Comparison of ENCODE assay signal across 1 cellular context in the genomic region with DNA sequence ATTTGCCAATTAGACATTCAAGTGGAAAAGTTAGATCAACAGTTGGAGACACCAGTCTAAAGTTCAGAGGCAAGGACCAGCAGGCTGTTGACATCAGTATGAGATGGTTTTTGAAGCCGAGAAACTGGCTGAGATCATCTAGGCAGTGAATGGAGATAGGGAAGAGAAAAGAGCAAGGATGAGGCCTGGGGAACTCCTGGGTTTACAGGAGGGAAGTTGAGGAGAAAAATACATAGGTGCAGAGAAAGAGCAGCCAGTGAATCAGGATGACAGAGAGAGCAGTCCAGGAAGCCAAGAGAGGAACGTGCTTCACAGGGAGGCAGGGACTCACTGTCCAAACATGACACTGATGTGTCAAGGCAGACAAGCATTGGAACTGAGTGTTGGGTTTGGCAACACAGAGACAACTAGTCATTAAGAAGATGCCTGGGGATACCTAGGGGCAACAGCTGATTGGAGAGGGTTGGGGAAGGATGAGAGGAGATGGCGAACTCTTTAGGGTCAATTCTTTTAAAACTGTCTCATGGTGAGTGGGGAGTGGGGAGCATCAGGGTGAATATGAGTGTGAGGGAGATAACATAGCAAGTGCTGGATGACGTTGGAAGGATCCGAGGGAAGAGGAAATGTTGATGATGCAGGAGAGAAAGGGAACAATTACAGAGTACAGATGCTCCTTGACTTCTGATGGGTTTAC.
TF ChIP-seq lines count a peak whose summit lies in the region.

No MANE protein-coding gene starts in this region.

TF ChIP-seq in H1, 55 proteins besides CTCF, POLR2A, EP300 and RAD21:
- TF ChIP-seq SP2 (IDR thresholded peaks at IDR 0.05; ENCODE audit: low read length): no peak
- TF ChIP-seq, protein P1, sequence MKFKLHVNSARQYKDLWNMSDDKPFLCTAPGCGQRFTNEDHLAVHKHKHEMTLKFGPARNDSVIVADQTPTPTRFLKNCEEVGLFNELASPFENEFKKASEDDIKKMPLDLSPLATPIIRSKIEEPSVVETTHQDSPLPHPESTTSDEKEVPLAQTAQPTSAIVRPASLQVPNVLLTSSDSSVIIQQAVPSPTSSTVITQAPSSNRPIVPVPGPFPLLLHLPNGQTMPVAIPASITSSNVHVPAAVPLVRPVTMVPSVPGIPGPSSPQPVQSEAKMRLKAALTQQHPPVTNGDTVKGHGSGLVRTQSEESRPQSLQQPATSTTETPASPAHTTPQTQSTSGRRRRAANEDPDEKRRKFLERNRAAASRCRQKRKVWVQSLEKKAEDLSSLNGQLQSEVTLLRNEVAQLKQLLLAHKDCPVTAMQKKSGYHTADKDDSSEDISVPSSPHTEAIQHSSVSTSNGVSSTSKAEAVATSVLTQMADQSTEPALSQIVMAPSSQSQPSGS (IDR thresholded peaks at IDR 0.05; ENCODE audit: low read length): no peak
- TF ChIP-seq SAP30 (IDR thresholded peaks at IDR 0.05; ENCODE audit: insufficient read depth, insufficient replicate concordance, low read length): no peak
- TF ChIP-seq SIN3A (conservative IDR thresholded peaks at IDR 0.05 in 1 of 2, IDR thresholded peaks at IDR 0.05 in 1 of 2; ENCODE audit: low read depth in 1 of 2, low read length in 2 of 2): no peak
- no peak for TF ChIP-seq CEBPB (IDR thresholded peaks at IDR 0.05; ENCODE audit: low read depth, low read length)
- no peak for TF ChIP-seq TAF7 (optimal IDR thresholded peaks at IDR 0.05; ENCODE audit: borderline replicate concordance, low read depth, low read length)
- TF ChIP-seq, protein P2, sequence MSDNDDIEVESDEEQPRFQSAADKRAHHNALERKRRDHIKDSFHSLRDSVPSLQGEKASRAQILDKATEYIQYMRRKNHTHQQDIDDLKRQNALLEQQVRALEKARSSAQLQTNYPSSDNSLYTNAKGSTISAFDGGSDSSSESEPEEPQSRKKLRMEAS (IDR thresholded peaks at IDR 0.05): no peak
- no peak for TF ChIP-seq EZH2 (IDR thresholded peaks at IDR 0.05; ENCODE audit: low read depth, low read length, severe bottlenecking)
- TF ChIP-seq NANOG (IDR thresholded peaks at IDR 0.05; ENCODE audit: insufficient read depth, low read depth, low read length, poor library complexity, severe bottlenecking): no peak
- TF ChIP-seq BRCA1 (IDR thresholded peaks at IDR 0.05; ENCODE audit: low read depth, low read length): no peak
- TF ChIP-seq SP4 (IDR thresholded peaks at IDR 0.05; ENCODE audit: low read length): no peak
- TF ChIP-seq POLR2AphosphoS5 (IDR thresholded peaks at IDR 0.05; ENCODE audit: low read depth, low read length): no peak
- TF ChIP-seq GABPA (IDR thresholded peaks at IDR 0.05; ENCODE audit: borderline replicate concordance, insufficient read depth, low read length): no peak
- no peak for TF ChIP-seq NRF1 (IDR thresholded peaks at IDR 0.05; ENCODE audit: low read depth, low read length)
- TF ChIP-seq SIX5 (IDR thresholded peaks at IDR 0.05; ENCODE audit: low read depth, low read length): no peak
- TF ChIP-seq KDM4A (IDR thresholded peaks at IDR 0.05; ENCODE audit: low read depth, low read length, severe bottlenecking): no peak
- no peak for TF ChIP-seq JUN (IDR thresholded peaks at IDR 0.05; ENCODE audit: low read depth, low read length)
- TF ChIP-seq RFX5 (IDR thresholded peaks at IDR 0.05; ENCODE audit: borderline replicate concordance, low read depth, low read length): no peak
- no peak for TF ChIP-seq ZNF274 (IDR thresholded peaks at IDR 0.05; ENCODE audit: borderline replicate concordance, extremely low read depth, low read length)
TF ChIP-seq in H1: peak in this region for 0.
